16 cellular contexts compared by ENCODE assay signal in the genomic region with DNA sequence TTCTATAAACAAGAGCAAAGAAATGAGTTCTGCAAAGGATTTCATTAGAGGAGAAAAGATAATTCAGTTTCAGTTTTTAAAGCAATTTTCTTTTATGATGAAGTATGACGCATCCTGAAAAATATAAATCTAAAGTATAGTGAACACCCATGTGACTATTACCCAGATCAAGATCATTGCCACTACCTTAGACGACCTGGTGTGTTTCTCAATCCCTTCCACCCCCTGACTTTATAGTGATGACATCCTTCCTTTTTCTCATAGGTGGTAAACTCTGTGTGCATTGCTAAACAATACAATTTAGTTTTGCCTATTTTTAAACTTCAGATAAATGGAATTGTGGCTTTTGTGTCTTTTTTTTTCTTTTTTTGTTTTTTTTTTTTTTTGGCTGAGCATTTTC. TPM values are rescaled to one million over a fixed set of nuclear protein-coding genes. Genes with fewer than 3 reads are reported as not detected.
DNase-seq lines count a peak whose midpoint lies in the region; ATAC-seq and TF ChIP-seq lines count a peak whose summit lies in the region.
"Had no signal": no experiment of that assay in that cellular context is flagged by ENCODE, and none has a peak within 500 bp of the region (broad histone marks: within the 10 kb centered on the region; RNA-seq: fewer than 3 reads in every experiment).

No MANE protein-coding gene starts in this region.

- peaks cover 18% of the 10 kb centered on the region for H3K36me3 Mint-ChIP-seq in CD8-positive, alpha-beta T cell
- H3K36me3 Mint-ChIP-seq in T-cell: peaks cover 19% of the 10 kb centered on the region

- no peaks in the 10 kb centered on the region for H3K27me3 ChIP-seq in CD8-positive, alpha-beta T cell (ENCODE audit: insufficient read depth, low read length)
- H3K27me3 ChIP-seq: body of pancreas, left lung had no signal

- peaks cover 92% of the 10 kb centered on the region for H3K4me1 Mint-ChIP-seq in CD8-positive, alpha-beta T cell (ENCODE audit: low read depth)
- H3K4me1 Mint-ChIP-seq in T-cell: peaks cover 92 to 98% (median 92%) of the 10 kb centered on the region in 3 donors

- H3K4me3 Mint-ChIP-seq in CD8-positive, alpha-beta T cell: no peak overlapping the region
- peak overlapping the region in 2 of 3 donors; percentile 6 to 35 for H3K4me3 Mint-ChIP-seq in T-cell

- no peak overlapping the region for H3K4me3 ChIP-seq in CD8-positive, alpha-beta T cell (ENCODE audit: low read depth, low read length)
- no peak overlapping the region for H3K4me3 ChIP-seq in fibroblast of pulmonary artery (replicated peaks; ENCODE audit: low read depth, low read length)
- H3K4me3 ChIP-seq: body of pancreas, left lung, prostate gland had no signal

- TF ChIP-seq CTCF in CD8-positive, alpha-beta T cell (IDR thresholded peaks at IDR 0.05): no peak
- TF ChIP-seq CTCF in fibroblast of pulmonary artery (IDR thresholded peaks at IDR 0.05; ENCODE audit: low read length, missing control alignments): no peak

- H3K4me1 ChIP-seq in CD8-positive, alpha-beta T cell (ENCODE audit: insufficient read depth, low read length): peaks cover 83% of the 10 kb centered on the region

- intact Hi-C loops in CD8-positive, alpha-beta T cell (cut with DNase I, micrococcal nuclease): loop anchor here (1.0 to 5.0 kb wide), 2 partner anchors 8 to 571 kb away; no protein-coding TSS in a partner anchor

- no peak overlapping the region for H3K27ac Mint-ChIP-seq in CD8-positive, alpha-beta T cell
- peak overlapping the region; percentile 41 to 61 for H3K27ac Mint-ChIP-seq in T-cell

- DNase-seq in AML-193 (lab: John Stamatoyannopoulos, UW): peak; percentile 42 to 50
- peak in 1 of 7 experiments; percentile 31 for DNase-seq in CD8-positive, alpha-beta T cell
- peak in 2 of 34 experiments; percentile 15 to 42 for DNase-seq in T-cell
- DNase-seq in fibroblast of pulmonary artery (ENCODE audit: low read depth): peak; percentile 18
- no peak for DNase-seq in mesenteric fat pad (ENCODE audit: low spot score)
- DNase-seq in NCI-H2227 treated with DMSO at 0.1 percent for 48 hours (lab: John Stamatoyannopoulos, UW): no peak
- DNase-seq: body of pancreas; IMR-90; NCI-H1105 treated with DMSO at 0.1 percent for 48 hours; SK-N-SH; stimulated activated CD4-positive, alpha-beta T cell treated with anti-CD3 and anti-CD28 coated beads, Interleukin-12 subunit alpha, Interleukin-12 subunit beta, amount 100 ng/mL, for 4 hours; WERI-Rb-1 had no signal

- POLR2A ChIA-PET in CD8-positive, alpha-beta T cell (lab: Charles Lee): no interaction called here
- POLR2A ChIA-PET in T-cell (lab: Charles Lee): no interaction called here

- H3K27me3 Mint-ChIP-seq in CD8-positive, alpha-beta T cell (ENCODE audit: low read depth): no peaks in the 10 kb centered on the region
- H3K27me3 Mint-ChIP-seq in T-cell: no peaks in the 10 kb centered on the region

- no peaks in the 10 kb centered on the region for H3K36me3 ChIP-seq in CD8-positive, alpha-beta T cell (ENCODE audit: insufficient read depth, low read length)
- H3K36me3 ChIP-seq: left lung, prostate gland, WERI-Rb-1 had no signal

- peak; percentile 91 for ATAC-seq in CD8-positive, alpha-beta T cell
- ATAC-seq in T-cell (replicated peaks in 1 of 4): peak; percentile 54 to 93 (median 65)
- ATAC-seq in HG03442 (IDR thresholded peaks at IDR 0.05; ENCODE audit: unreplicated experiment): no peak
- ATAC-seq in HG02970 (IDR thresholded peaks at IDR 0.05; ENCODE audit: low FRiP score, unreplicated experiment): no peak
- ATAC-seq: body of pancreas, left lung had no signal

- no peak overlapping the region for H3K27ac ChIP-seq in CD8-positive, alpha-beta T cell (ENCODE audit: low read depth, low read length)
- H3K27ac ChIP-seq: body of pancreas, left lung, prostate gland, WERI-Rb-1 had no signal

- no peaks in the 10 kb centered on the region for H3K9me3 ChIP-seq in CD8-positive, alpha-beta T cell (ENCODE audit: low read length)
- H3K9me3 ChIP-seq: body of pancreas, left lung, prostate gland, SK-N-SH had no signal

- H3K9me3 Mint-ChIP-seq in CD8-positive, alpha-beta T cell: no peaks in the 10 kb centered on the region
- no peaks in the 10 kb centered on the region for H3K9me3 Mint-ChIP-seq in T-cell

- CTCF ChIA-PET in CD8-positive, alpha-beta T cell (lab: Charles Lee): no interaction called here
- CTCF ChIA-PET in T-cell (lab: Charles Lee): interaction anchor here in 1 of 2 donors (0.8 kb wide), 1 partner anchor 55 kb away, joined by 10 read pairs; no protein-coding TSS in a partner anchor

RNA-seq across cellular contexts. Expression of a gene that starts 8.4 kb away (rescaled TPM):
- total RNA-seq in CD8-positive, alpha-beta T cell: 10 to 100 TPM; 80.4 to 85.7 TPM
- total RNA-seq in T-cell (100 to 1,000 TPM in 4 of 5 donors, 10 to 100 TPM in 1; 92.1 to 160 (median 110) TPM), mesenteric fat pad (80.7 TPM)

Comparison
In these comparisons a context has a peak if more than half of its experiments do, and no peak if none do; other contexts are left out.
1. DNase-seq: peak in AML-193 (2 of 2) and fibroblast of pulmonary artery (single experiment); none in mesenteric fat pad (single experiment) and NCI-H2227 treated with DMSO at 0.1 percent for 48 hours (single experiment).
2. ATAC-seq: peak in CD8-positive, alpha-beta T cell (single experiment) and T-cell (4 of 4); none in HG03442 (single experiment) and HG02970 (single experiment).